ENCODE assay signal across 5 cellular contexts in the genomic region with DNA sequence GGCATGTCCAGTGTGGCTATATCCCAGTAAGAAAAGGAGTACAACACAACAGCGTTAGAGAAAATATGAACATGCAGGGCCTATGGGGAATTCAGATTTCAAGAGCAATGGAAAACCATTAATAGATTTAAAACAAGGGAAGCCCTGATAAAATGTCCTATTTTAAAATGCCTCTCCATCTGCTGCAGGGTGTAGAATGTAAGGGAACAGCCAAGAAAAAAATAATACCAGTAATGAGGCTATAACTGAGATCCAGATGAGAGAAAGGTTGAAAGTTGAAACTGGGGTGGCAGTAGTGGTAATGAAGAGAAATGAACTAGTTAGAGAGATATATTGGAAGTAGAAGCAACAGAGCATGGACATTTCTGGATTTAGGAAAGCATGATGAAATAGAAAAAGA.
"Had no signal": no experiment of that assay in that cellular context is flagged by ENCODE, and none has a peak within 500 bp of the region (broad histone marks: within the 10 kb centered on the region; RNA-seq: fewer than 3 reads in every experiment).

No MANE protein-coding gene starts in this region.

- H2AFZ ChIP-seq: GM23248 had no signal

- H3K27ac ChIP-seq: GM23248 had no signal

- DNase-seq: GM23248, GOT3, H7, HCEC 1CT, IMR-90 had no signal

- H3K4me3 ChIP-seq: GM23248 had no signal

- H3K9ac ChIP-seq: GM23248 had no signal
